Comparison of ENCODE assay signal across 18 cellular contexts in genomic region chr5:98777295-98777694, GRCh38. TPM values are rescaled to one million over a fixed set of nuclear protein-coding genes. Genes with fewer than 3 reads are reported as not detected.
A peak's percentile ranks its signal among the peaks of the same experiment; 100 is the strongest.
DNase-seq lines count a peak whose midpoint lies in the region; ATAC-seq and TF ChIP-seq lines count a peak whose summit lies in the region.
"Had no signal": no experiment of that assay in that cellular context is flagged by ENCODE, and none has a peak within 500 bp of the region (broad histone marks: within the 10 kb centered on the region; RNA-seq: fewer than 3 reads in every experiment).

No MANE protein-coding gene starts in this region.

- peaks cover 91% of the 10 kb centered on the region for H3K79me2 ChIP-seq in neural progenitor cell (ENCODE audit: low read depth)

- H3K4me1 ChIP-seq in duodenal mucosa (ENCODE audit: control insufficient read depth in 1 of 2, insufficient read depth in 2 of 2, low read length in 2 of 2) (peaks cover 19 to 29% of the 10 kb centered on the region in 2 donors), neural progenitor cell (peaks cover 43% of the 10 kb centered on the region)

- H3F3A ChIP-seq in neural progenitor cell (ENCODE audit: low read depth) = peaks cover 40% of the 10 kb centered on the region

- H3K27me3 Mint-ChIP-seq in neural progenitor cell (ENCODE audit: insufficient read depth, low read depth) = peaks cover 13% of the 10 kb centered on the region
- H3K27me3 Mint-ChIP-seq: stimulated activated memory B cell treated with anti-CD40 and anti-IgM and Interleukin-4, amounts not matched to agents 10 μg/mL and 1 μg/mL and 100 μg/mL, for 72 hours had no signal

- no peak overlapping the region for H3K27ac Mint-ChIP-seq in neural progenitor cell
- H3K27ac Mint-ChIP-seq: activated CD8-positive, alpha-beta T cell treated with anti-CD3 and anti-CD28 coated beads, Interleukin-2, amount 10 ng/mL, durations not matched to agents 7 days and 5 days; stimulated activated memory B cell treated with anti-CD40 and anti-IgM and Interleukin-4, amounts not matched to agents 10 μg/mL and 1 μg/mL and 100 μg/mL, for 72 hours had no signal

- H3K4me1 Mint-ChIP-seq in neural progenitor cell = peaks cover 33% of the 10 kb centered on the region

- H3K4me3 Mint-ChIP-seq in neural progenitor cell = no peak overlapping the region
- H3K4me3 Mint-ChIP-seq: activated CD8-positive, alpha-beta T cell treated with anti-CD3 and anti-CD28 coated beads, Interleukin-2, amount 10 ng/mL, durations not matched to agents 7 days and 5 days; stimulated activated memory B cell treated with anti-CD40 and anti-IgM and Interleukin-4, amounts not matched to agents 10 μg/mL and 1 μg/mL and 100 μg/mL, for 72 hours had no signal

- H3K36me3 ChIP-seq in duodenal mucosa (ENCODE audit: control insufficient read depth in 1 of 2, insufficient read depth in 2 of 2, low read length in 2 of 2) (peaks cover 0 to 4% of the 10 kb centered on the region in 2 donors), neural progenitor cell (peaks cover 20% of the 10 kb centered on the region)
- H3K36me3 ChIP-seq: adrenal gland had no signal

- H3K36me3 Mint-ChIP-seq in neural progenitor cell = peaks cover 33% of the 10 kb centered on the region
- H3K36me3 Mint-ChIP-seq: stimulated activated memory B cell treated with anti-CD40 and anti-IgM and Interleukin-4, amounts not matched to agents 10 μg/mL and 1 μg/mL and 100 μg/mL, for 72 hours had no signal

- H3K27ac ChIP-seq in duodenal mucosa (ENCODE audit: low read depth, low read length) (no peak overlapping the region), neural progenitor cell (no peak overlapping the region)
- H3K27ac ChIP-seq: adrenal gland, heart right ventricle, upper lobe of right lung had no signal

- H3K9ac ChIP-seq in duodenal mucosa (ENCODE audit: low read depth in 1 of 2, low read length in 2 of 2) (peak overlapping the region in 1 of 2 donors; percentile 3), neural progenitor cell (no peak overlapping the region)

- H3K4me2 ChIP-seq in neural progenitor cell = peak overlapping the region; percentile 13

- ATAC-seq in GM21447 (IDR thresholded peaks at IDR 0.05; ENCODE audit: unreplicated experiment) = no peak
- ATAC-seq: activated CD8-positive, alpha-beta T cell treated with anti-CD3 and anti-CD28 coated beads, Interleukin-2, amount 10 ng/mL, durations not matched to agents 7 days and 5 days; heart right ventricle; stimulated activated memory B cell treated with anti-CD40 and anti-IgM and Interleukin-4, amounts not matched to agents 10 μg/mL and 1 μg/mL and 100 μg/mL, for 72 hours; upper lobe of right lung had no signal

- TF ChIP-seq CTCF in AG10803 (conservative IDR thresholded peaks at IDR 0.05; ENCODE audit: low read length) (no peak), neural progenitor cell (IDR thresholded peaks at IDR 0.05) (no peak)

- peak overlapping the region; percentile 51 for H3K4me3 ChIP-seq in AG10803 (ENCODE audit: low read length)
- no peak overlapping the region for H3K4me3 ChIP-seq in Jurkat, Clone E6-1 (ENCODE audit: low read length)
- H3K4me3 ChIP-seq in duodenal mucosa (ENCODE audit: low read depth in 1 of 2, low read length in 2 of 2) = peak overlapping the region; percentile 7 to 89
- no peak overlapping the region for H3K4me3 ChIP-seq in neural progenitor cell
- H3K4me3 ChIP-seq: adrenal gland, smooth muscle cell, upper lobe of right lung had no signal

- DNase-seq in AG10803 (ENCODE audit: low read depth) = no peak
- DNase-seq in Jurkat, Clone E6-1 (ENCODE audit: low read depth, low spot score) = peak; percentile 33
- no peak for DNase-seq in neural progenitor cell (ENCODE audit: low spot score)
- DNase-seq in ecto neural progenitor cell (ENCODE audit: low spot score) = no peak
- no peak for DNase-seq in NCI-H1694 treated with DMSO at 0.1 percent for 48 hours (lab: John Stamatoyannopoulos, UW)
- DNase-seq in anterior cingulate cortex (lab: John Stamatoyannopoulos, UW) = no peak
- DNase-seq: activated CD8-positive, alpha-beta T cell treated with anti-CD3 and anti-CD28 coated beads, Interleukin-2, amount 10 ng/mL, durations not matched to agents 7 days and 5 days; adrenal gland; heart right ventricle; kidney; mesendoderm; NCI-H1417 treated with DMSO at 0.1 percent for 48 hours; NCI-H446 treated with DMSO at 0.1 percent for 48 hours; upper lobe of right lung had no signal

- no peaks in the 10 kb centered on the region for H3K9me3 Mint-ChIP-seq in neural progenitor cell
- H3K9me3 Mint-ChIP-seq: stimulated activated memory B cell treated with anti-CD40 and anti-IgM and Interleukin-4, amounts not matched to agents 10 μg/mL and 1 μg/mL and 100 μg/mL, for 72 hours had no signal

- peaks cover 90% of the 10 kb centered on the region for H4K20me1 ChIP-seq in neural progenitor cell (ENCODE audit: low read depth)

- peaks cover 0 to 4% of the 10 kb centered on the region in 2 donors for H3K27me3 ChIP-seq in duodenal mucosa (ENCODE audit: control insufficient read depth in 1 of 2, insufficient read depth in 2 of 2, low read length in 2 of 2)
- H3K27me3 ChIP-seq in neural progenitor cell = no peaks in the 10 kb centered on the region
- H3K27me3 ChIP-seq: adrenal gland, upper lobe of right lung had no signal

- no peak overlapping the region for H2AFZ ChIP-seq in neural progenitor cell (replicated peaks)

- H3K9me3 ChIP-seq in duodenal mucosa (ENCODE audit: control insufficient read depth in 1 of 2, low read length in 2 of 2) = no peaks in the 10 kb centered on the region
- H3K9me3 ChIP-seq in neural progenitor cell (ENCODE audit: low read depth) = no peaks in the 10 kb centered on the region
- H3K9me3 ChIP-seq: adrenal gland, heart right ventricle, upper lobe of right lung had no signal

RNA-seq across cellular contexts. Expression of gene RGMB, which starts 3.8 kb away (rescaled TPM):
- polyA plus RNA-seq in Jurkat, Clone E6-1 (2012; ENCODE audit: insufficient read depth, insufficient read length) = 10.7 TPM
- 27.4 and 33.8 TPM in 2 replicates for total RNA-seq in neural progenitor cell (ENCODE audit: low replicate concordance)

Comparison
In these comparisons a context has a peak if more than half of its experiments do, and no peak if none do; other contexts are left out.
1. H3K4me3 ChIP-seq: peak in AG10803 (single experiment) and duodenal mucosa (2 of 2); none in Jurkat, Clone E6-1 (single experiment) and neural progenitor cell (single experiment).